Comparison of ENCODE assay signal across 8 cellular contexts in the genomic region with DNA sequence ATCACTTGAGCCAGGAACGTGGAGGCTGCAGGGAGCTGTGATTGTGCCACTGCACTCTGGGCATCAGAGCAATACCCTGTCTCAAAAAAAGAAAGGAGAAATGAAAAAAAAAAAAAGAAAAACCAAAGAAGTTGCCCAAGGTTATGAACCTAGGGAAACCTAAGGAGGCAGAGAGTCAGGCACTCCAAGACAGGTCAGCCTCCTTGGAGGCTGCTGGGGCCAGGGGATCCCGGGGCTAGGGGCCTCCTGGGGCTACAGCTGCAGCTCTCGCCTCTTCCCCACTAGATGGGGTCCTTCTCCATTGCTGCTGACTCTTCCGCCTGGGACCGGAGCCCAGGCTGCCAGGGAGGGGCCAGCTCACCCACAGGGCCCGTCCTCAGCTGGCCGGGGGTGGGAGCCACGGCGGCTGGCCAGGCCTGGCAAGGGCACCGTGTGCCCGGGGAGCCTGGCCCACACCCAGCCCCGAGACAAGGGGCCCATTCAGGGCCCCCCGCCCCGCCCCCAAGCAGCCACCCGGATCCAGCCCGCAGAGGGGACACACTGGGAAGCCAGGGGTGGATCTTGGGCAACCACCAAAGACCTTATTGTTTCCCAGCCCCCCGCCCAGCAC. TPM values are rescaled to one million over a fixed set of nuclear protein-coding genes. Genes with fewer than 3 reads are reported as not detected.
DNase-seq lines count a peak whose midpoint lies in the region; ATAC-seq, FAIRE-seq and TF ChIP-seq lines count a peak whose summit lies in the region.

No MANE protein-coding gene starts in this region.

- TF ChIP-seq POLR2A in heart left ventricle (IDR thresholded peaks at IDR 0.05), result no peak

- H3K9ac ChIP-seq in rectal smooth muscle tissue (ENCODE audit: low read length), result no peak overlapping the region

- ATAC-seq in heart left ventricle (peak; percentile 88 to 92 (median 90)), GM21381 (IDR thresholded peaks at IDR 0.05; ENCODE audit: unreplicated experiment) (no peak)

- DNase-seq in NCI-H1092 treated with DMSO at 0.1 percent for 48 hours (lab: John Stamatoyannopoulos, UW) (peak; percentile 86), amniotic epithelial cell (ENCODE audit: low read depth) (peak; percentile 70), heart left ventricle (peak; percentile 81 to 89 (median 86)), GM19239 (ENCODE audit: insufficient read length, low spot score) (no peak)
- DNase-seq in activated CD8-positive, alpha-beta memory T cell treated with anti-CD3 and anti-CD28 coated beads, Interleukin-2, amount 50 U/mL, for 48 hours, result no peak

- H3K36me3 ChIP-seq in DOHH2 (ENCODE audit: control insufficient read depth, low read length), result peaks cover 48% of the 10 kb centered on the region
- H3K36me3 ChIP-seq in heart left ventricle, result peaks cover 0 to 61% (median 21%) of the 10 kb centered on the region in 9 donors
- H3K36me3 ChIP-seq in rectal smooth muscle tissue (ENCODE audit: control insufficient read depth, insufficient read depth, low read length), result peaks cover 6% of the 10 kb centered on the region

- 8 to 12% (median 11%) methylated on average over 6 to 17 of the region's 17 CpGs for WGBS in heart left ventricle, 4 donors

- H3K9me2 ChIP-seq in DOHH2 (replicated peaks; ENCODE audit: control insufficient read depth, low read length), result no peaks in the 10 kb centered on the region

- H3K4me3 ChIP-seq in DOHH2 (ENCODE audit: low read length) (no peak overlapping the region), heart left ventricle (peak overlapping the region in 3 of 12 donors; percentile 3 to 15 (median 11)), rectal smooth muscle tissue (ENCODE audit: low read length) (no peak overlapping the region)

- H3K4me2 ChIP-seq in DOHH2 (ENCODE audit: low read length), result no peak overlapping the region

- H3K27ac ChIP-seq in DOHH2 (ENCODE audit: low read depth, low read length) (no peak overlapping the region), heart left ventricle (peak overlapping the region in 11 of 12 donors; percentile 38 to 86 (median 72)), rectal smooth muscle tissue (ENCODE audit: low read depth, low read length) (peak overlapping the region; percentile 34)

- H3K27me3 ChIP-seq in DOHH2 (ENCODE audit: control insufficient read depth, low read length), result no peaks in the 10 kb centered on the region
- no peaks in the 10 kb centered on the region for H3K27me3 ChIP-seq in heart left ventricle
- H3K27me3 ChIP-seq in rectal smooth muscle tissue (ENCODE audit: control insufficient read depth, insufficient read depth, low read length), result no peaks in the 10 kb centered on the region

- TF ChIP-seq CTCF in DOHH2 (IDR thresholded peaks at IDR 0.05; ENCODE audit: low read depth, low read length, poor library complexity, severe bottlenecking) (peak; percentile 54), heart left ventricle (IDR thresholded peaks at IDR 0.05) (peak; percentile 55 to 84 (median 69))

- H4K20me1 ChIP-seq in DOHH2 (ENCODE audit: control insufficient read depth, insufficient read depth, low read depth, low read length), result no peaks in the 10 kb centered on the region

- H3F3A ChIP-seq in DOHH2 (ENCODE audit: control insufficient read depth, insufficient read depth), result peaks cover 5% of the 10 kb centered on the region

- intact Hi-C loops in heart left ventricle (cut with DNase I), result loop anchor here in 9 of 10 donors (5.0 to 10.0 kb wide), 8 partner anchors 91 to 261 kb away; a partner anchor contains a TSS

- no peaks in the 10 kb centered on the region for H3K79me2 ChIP-seq in DOHH2 (ENCODE audit: control insufficient read depth, low read length)

- H3K4me1 ChIP-seq in DOHH2 (ENCODE audit: control insufficient read depth, low read length) (peaks cover 5% of the 10 kb centered on the region), heart left ventricle (peaks cover 3 to 48% (median 26%) of the 10 kb centered on the region in 12 donors), rectal smooth muscle tissue (ENCODE audit: control insufficient read depth, insufficient read depth, low read length) (peaks cover 6% of the 10 kb centered on the region)

- FAIRE-seq in GM19239 (lab: Jason Lieb, UNC), result no peak

- no peaks in the 10 kb centered on the region for H3K9me3 ChIP-seq in DOHH2 (ENCODE audit: control insufficient read depth, insufficient read depth, low read length)
- no peaks in the 10 kb centered on the region for H3K9me3 ChIP-seq in heart left ventricle

RNA-seq across cellular contexts. Expression of a gene that starts 1.7 kb away (rescaled TPM):
- total RNA-seq in heart left ventricle, result under 1 TPM in 5 of 9 donors, not detected in 4; 0.27 to 0.77 (median 0.39) TPM
- under 1 TPM; 0.61 to 0.78 TPM for polyA plus RNA-seq in heart left ventricle

RNA-seq across cellular contexts. Expression of a gene that starts 13.2 kb away (rescaled TPM):
- total RNA-seq in heart left ventricle, result 10 to 100 TPM; 41.8 to 55.5 (median 49.0) TPM
- 10 to 100 TPM; 42.2 to 47.0 TPM for polyA plus RNA-seq in heart left ventricle

RNA-seq across cellular contexts. Expression of a gene that starts 17.9 kb away (rescaled TPM):
- total RNA-seq in heart left ventricle, result 1 to 10 TPM in 1 of 9 donors, under 1 TPM in 5, not detected in 3; 0.16 to 1.1 (median 0.35) TPM
- under 1 TPM; 0.42 to 0.50 TPM for polyA plus RNA-seq in heart left ventricle

RNA-seq across cellular contexts. Expression of a gene that starts 29.5 kb away (rescaled TPM):
- total RNA-seq in heart left ventricle, result 10 to 100 TPM in 8 of 9 donors, 1 to 10 TPM in 1; 9.6 to 26.8 (median 12.4) TPM
- 10 to 100 TPM; 17.7 to 28.4 TPM for polyA plus RNA-seq in heart left ventricle

RNA-seq across cellular contexts. Expression of a gene that starts 36.2 kb away (rescaled TPM):
- 10 to 100 TPM; 15.8 to 30.3 (median 21.5) TPM for total RNA-seq in heart left ventricle
- 10 to 100 TPM; 14.6 to 24.5 TPM for polyA plus RNA-seq in heart left ventricle

Comparison
In these comparisons a context has a peak if more than half of its experiments do, and no peak if none do; other contexts are left out.
1. DNase-seq: peak in NCI-H1092 treated with DMSO at 0.1 percent for 48 hours (single experiment), amniotic epithelial cell (single experiment) and heart left ventricle (5 of 5); none in activated CD8-positive, alpha-beta memory T cell treated with anti-CD3 and anti-CD28 coated beads, Interleukin-2, amount 50 U/mL, for 48 hours (single experiment) and GM19239 (single experiment).